ENCODE assay signal across 37 cellular contexts in genomic region chr22:29110946-29111345, GRCh38. TPM values are rescaled to one million over a fixed set of nuclear protein-coding genes. Genes with fewer than 3 reads are reported as not detected.
"Had no signal": no experiment of that assay in that cellular context is flagged by ENCODE, and none has a peak within 500 bp of the region (broad histone marks: within the 10 kb centered on the region; RNA-seq: fewer than 3 reads in every experiment).

No MANE protein-coding gene starts in this region.

- H3K36me3 ChIP-seq: brain microvascular endothelial cell, esophagus muscularis mucosa, gastrocnemius medialis, heart left ventricle had no signal

- DNase-seq: activated B cell treated with CpG ODN at 0.5 μM for 24 hours; activated CD4-positive, alpha-beta T cell treated with anti-CD3 and anti-CD28 coated beads for 48 hours; activated CD4-positive, alpha-beta T cell treated with anti-CD3 and anti-CD28 coated beads, Interleukin-2, amount 50 U/mL, for 1 hour; activated CD4-positive, alpha-beta T cell treated with anti-CD3 and anti-CD28 coated beads, Interleukin-2, amount 50 U/mL, for 48 hours; activated CD8-positive, alpha-beta memory T cell treated with anti-CD3 and anti-CD28 coated beads for 24 hours; activated CD8-positive, alpha-beta memory T cell treated with anti-CD3 and anti-CD28 coated beads, Interleukin-2, amount 50 U/mL, for 4 hours; activated CD8-positive, alpha-beta T cell treated with anti-CD3 and anti-CD28 coated beads for 36 hours; activated gamma-delta T cell; activated naive CD4-positive, alpha-beta T cell; activated naive CD4-positive, alpha-beta T cell treated with anti-CD3 and anti-CD28 coated beads, Interleukin-2, amount 10 ng/mL, durations not matched to agents 7 days and 5 days; activated T-cell treated with anti-CD3 and anti-CD28 coated beads, Interleukin-2, amount 50 U/mL, for 1 hour; activated T-cell treated with anti-CD3 and anti-CD28 coated beads, Interleukin-2, amount 50 U/mL, for 72 hours; amniotic stem cell; anterior cingulate cortex; brain microvascular endothelial cell; dorsolateral prefrontal cortex; effector memory CD4-positive, alpha-beta T cell; endodermal cell; erythroblast; foreskin keratinocyte; gastrocnemius medialis; glutamatergic neuron; heart left ventricle; T-helper 2 cell had no signal

- H3K27ac Mint-ChIP-seq: activated B cell treated with CpG ODN at 0.5 μM for 24 hours; activated CD8-positive, alpha-beta T cell treated with anti-CD3 and anti-CD28 coated beads for 36 hours; activated naive CD4-positive, alpha-beta T cell treated with anti-CD3 and anti-CD28 coated beads, Interleukin-2, amount 10 ng/mL, durations not matched to agents 7 days and 5 days; activated naive CD8-positive, alpha-beta T cell; activated T-cell treated with anti-CD3 and anti-CD28 coated beads, Interleukin-2, amount 50 U/mL, for 72 hours; dendritic cell treated with granulocyte-macrophage colony-stimulating factor and Interleukin-4, amounts not matched to agents 40 ng/mL and 50 ng/mL, for 4 days; endodermal cell had no signal

- FAIRE-seq: astrocyte, bronchial epithelial cell, TTC549 had no signal

- H3K36me3 Mint-ChIP-seq: activated naive CD4-positive, alpha-beta T cell treated with anti-CD3 and anti-CD28 coated beads, Interleukin-2, amount 10 ng/mL, durations not matched to agents 7 days and 5 days had no signal

- H3K4me3 Mint-ChIP-seq: activated B cell treated with CpG ODN at 0.5 μM for 24 hours; activated CD8-positive, alpha-beta T cell treated with anti-CD3 and anti-CD28 coated beads for 36 hours; activated naive CD4-positive, alpha-beta T cell treated with anti-CD3 and anti-CD28 coated beads, Interleukin-2, amount 10 ng/mL, durations not matched to agents 7 days and 5 days; activated naive CD8-positive, alpha-beta T cell; activated T-cell treated with anti-CD3 and anti-CD28 coated beads, Interleukin-2, amount 50 U/mL, for 72 hours; central memory CD8-positive, alpha-beta T cell; dendritic cell treated with granulocyte-macrophage colony-stimulating factor and Interleukin-4, amounts not matched to agents 40 ng/mL and 50 ng/mL, for 4 days; endodermal cell had no signal

- H3K4me1 Mint-ChIP-seq: activated B cell treated with CpG ODN at 0.5 μM for 24 hours; activated naive CD4-positive, alpha-beta T cell treated with anti-CD3 and anti-CD28 coated beads, Interleukin-2, amount 10 ng/mL, durations not matched to agents 7 days and 5 days; central memory CD8-positive, alpha-beta T cell had no signal

- ATAC-seq: activated CD4-positive, CD25-positive, alpha-beta regulatory T cell treated with anti-CD3 and anti-CD28 coated beads, Interleukin-2, amount 50 U/mL, for 24 hours; activated CD8-positive, alpha-beta T cell treated with anti-CD3 and anti-CD28 coated beads for 36 hours; activated T-cell treated with anti-CD3 and anti-CD28 coated beads, Interleukin-2, amount 50 U/mL, for 72 hours; foreskin keratinocyte; gastrocnemius medialis; heart left ventricle had no signal

- H3K4me3 ChIP-seq: coronary artery, dorsolateral prefrontal cortex, esophagus muscularis mucosa, gastrocnemius medialis, heart left ventricle had no signal

- H3K9me3 ChIP-seq: esophagus muscularis mucosa, gastrocnemius medialis, heart left ventricle had no signal

- H3K27me3 ChIP-seq: brain microvascular endothelial cell, dorsolateral prefrontal cortex, esophagus muscularis mucosa, foreskin keratinocyte, gastrocnemius medialis, heart left ventricle had no signal

- H3K27ac ChIP-seq: brain microvascular endothelial cell, coronary artery, esophagus muscularis mucosa, foreskin keratinocyte, gastrocnemius medialis, heart left ventricle, VCaP had no signal

- H3K9me3 Mint-ChIP-seq: activated B cell treated with CpG ODN at 0.5 μM for 24 hours; activated CD8-positive, alpha-beta T cell treated with anti-CD3 and anti-CD28 coated beads for 36 hours; activated naive CD4-positive, alpha-beta T cell treated with anti-CD3 and anti-CD28 coated beads, Interleukin-2, amount 10 ng/mL, durations not matched to agents 7 days and 5 days; activated T-cell treated with anti-CD3 and anti-CD28 coated beads, Interleukin-2, amount 50 U/mL, for 72 hours; central memory CD8-positive, alpha-beta T cell; dendritic cell treated with granulocyte-macrophage colony-stimulating factor and Interleukin-4, amounts not matched to agents 40 ng/mL and 50 ng/mL, for 4 days; endodermal cell had no signal

RNA-seq across cellular contexts. Expression of gene KREMEN1, which starts 38.1 kb away (rescaled TPM):
- total RNA-seq: activated B cell treated with CpG ODN at 0.5 μM for 24 hours; T-helper 1 cell treated with Interleukin-12 subunit alpha and Interleukin-12 subunit beta and Interleukin-4 antibody, amounts not matched to agents 30 ng/mL and 1 ng/mL, for 36 hours had no signal

RNA-seq across cellular contexts. Expression of gene C22orf31, which starts 49.3 kb away (rescaled TPM):
- total RNA-seq: activated B cell treated with CpG ODN at 0.5 μM for 24 hours; activated CD8-positive, alpha-beta T cell treated with anti-CD3 and anti-CD28 coated beads for 36 hours; activated T-cell treated with anti-CD3 and anti-CD28 coated beads, Interleukin-2, amount 50 U/mL, for 72 hours; astrocyte; bronchial epithelial cell; cardiac septum; cerebellum; endodermal cell; esophagus muscularis mucosa; foreskin keratinocyte; gastrocnemius medialis; T-helper 1 cell treated with Interleukin-12 subunit alpha and Interleukin-12 subunit beta and Interleukin-4 antibody, amounts not matched to agents 30 ng/mL and 1 ng/mL, for 36 hours had no signal
- polyA plus RNA-seq: foreskin keratinocyte, heart left ventricle had no signal
